Comparison of ENCODE assay signal across 9 cellular contexts in the genomic region with DNA sequence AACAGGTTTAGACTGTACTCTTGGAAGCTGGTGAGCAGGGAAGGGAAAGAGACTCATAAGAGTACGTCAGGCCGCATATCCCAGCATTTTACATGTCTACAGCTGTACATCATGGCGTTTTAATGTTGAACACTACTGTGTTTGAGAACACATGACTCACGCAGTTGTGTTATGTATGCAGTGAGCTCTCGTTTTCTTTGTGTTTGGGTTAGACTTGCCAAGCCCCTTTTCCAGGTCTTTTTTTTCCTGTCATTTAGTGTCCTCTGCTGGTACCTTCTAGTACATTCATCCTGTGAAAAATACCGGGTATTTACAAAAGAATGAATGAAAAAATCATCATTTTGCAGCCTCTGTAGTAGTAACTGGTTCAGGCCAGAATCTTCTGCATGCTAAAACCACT. TPM values are rescaled to one million over a fixed set of nuclear protein-coding genes. Genes with fewer than 3 reads are reported as not detected.
DNase-seq lines count a peak whose midpoint lies in the region; ATAC-seq and TF ChIP-seq lines count a peak whose summit lies in the region.
"Had no signal": no experiment of that assay in that cellular context is flagged by ENCODE, and none has a peak within 500 bp of the region (broad histone marks: within the 10 kb centered on the region; RNA-seq: fewer than 3 reads in every experiment).

No MANE protein-coding gene starts in this region.

- no peaks in the 10 kb centered on the region for H4K20me1 ChIP-seq in neural cell (ENCODE audit: insufficient read depth)

- H3K4me1 ChIP-seq in colonic mucosa = no peaks in the 10 kb centered on the region

- intact Hi-C loops in dorsolateral prefrontal cortex (cut with DNase I) = no loop called here
- intact Hi-C loops in colonic mucosa (cut with DNase I) = no loop called here

- no peaks in the 10 kb centered on the region for H3F3A ChIP-seq in neural cell (ENCODE audit: insufficient read depth, low read length, poor library complexity, severe bottlenecking)

- no peak for ATAC-seq in GM18517 (IDR thresholded peaks at IDR 0.05; ENCODE audit: unreplicated experiment)

- no peaks in the 10 kb centered on the region for H3K79me2 ChIP-seq in neural cell (replicated peaks; ENCODE audit: insufficient read depth, low read length)

- H3K9me2 ChIP-seq in neural cell (ENCODE audit: insufficient read depth, low read length) = no peaks in the 10 kb centered on the region

- no peak for TF ChIP-seq EP300 in neural cell (conservative IDR thresholded peaks at IDR 0.05; ENCODE audit: poor library complexity, severe bottlenecking)

- H3K9me3 ChIP-seq in neural cell (ENCODE audit: low read length) (no peaks in the 10 kb centered on the region), colonic mucosa (no peaks in the 10 kb centered on the region)

- peak overlapping the region; percentile 73; the same call in 1 of the 2 replicates for H3K27ac ChIP-seq in C4-2B
- H3K27ac ChIP-seq in dorsolateral prefrontal cortex = peak overlapping the region in 1 of 59 donors; percentile 18
- no peak overlapping the region for H3K27ac ChIP-seq in neural cell (ENCODE audit: low read length)
- no peak overlapping the region for H3K27ac ChIP-seq in colonic mucosa

- no peak overlapping the region for H3K4me2 ChIP-seq in neural cell (ENCODE audit: low read length)

- TF ChIP-seq RAD21 in neural cell (conservative IDR thresholded peaks at IDR 0.05) = peak; percentile 75

- H3K9ac ChIP-seq in neural cell (ENCODE audit: low read length) (no peak overlapping the region), colonic mucosa (ENCODE audit: low read depth in 2 of 2, low read length in 2 of 2) (no peak overlapping the region)

- H2AFZ ChIP-seq in neural cell (ENCODE audit: low read depth, low read length) = no peak overlapping the region

- H3K36me3 ChIP-seq in neural cell (ENCODE audit: insufficient read depth, low read length) = no peaks in the 10 kb centered on the region
- H3K36me3 ChIP-seq in colonic mucosa = no peaks in the 10 kb centered on the region

- H3K4me3 ChIP-seq in LNCaP clone FGC (ENCODE audit: low read depth, low read length) (no peak overlapping the region), dorsolateral prefrontal cortex (no peak overlapping the region), neural cell (ENCODE audit: low read length) (no peak overlapping the region), colonic mucosa (no peak overlapping the region)

- DNase-seq in LNCaP clone FGC (ENCODE audit: low read depth) (peak; percentile 64), dorsolateral prefrontal cortex (no peak), DMS114 treated with DMSO at 0.1 percent for 48 hours (lab: John Stamatoyannopoulos, UW; ENCODE audit: unreplicated experiment) (no peak), colonic mucosa (no peak)
- DNase-seq in activated CD4-positive, alpha-beta T cell treated with anti-CD3 and anti-CD28 coated beads for 4 hours = no peak
- DNase-seq: NCI-H345 had no signal

- TF ChIP-seq CTCF in C4-2B (conservative IDR thresholded peaks at IDR 0.05) = peak; percentile 36
- TF ChIP-seq CTCF in LNCaP clone FGC (IDR thresholded peaks at IDR 0.05; ENCODE audit: control insufficient read depth, extremely low read depth, insufficient read depth) = peak; percentile 47; the same call in 1 of the 2 replicates
- TF ChIP-seq CTCF in dorsolateral prefrontal cortex (IDR thresholded peaks at IDR 0.05 in 54 of 56, conservative IDR thresholded peaks at IDR 0.05 in 2 of 56; ENCODE audit: low read depth in 1 of 56, partially characterized antibody in 56 of 56) = peak in 43 of 56 donors; percentile 10 to 57 (median 35)
- TF ChIP-seq CTCF in neural cell (IDR thresholded peaks at IDR 0.05; ENCODE audit: poor library complexity, severe bottlenecking) = peak; percentile 70
- no peak for TF ChIP-seq CTCF in colonic mucosa (IDR thresholded peaks at IDR 0.05)

- H3K27me3 ChIP-seq in dorsolateral prefrontal cortex = peaks cover 0 to 69% (median 8%) of the 10 kb centered on the region in 45 donors
- no peaks in the 10 kb centered on the region for H3K27me3 ChIP-seq in neural cell (ENCODE audit: insufficient read depth, low read depth, low read length)
- no peaks in the 10 kb centered on the region for H3K27me3 ChIP-seq in colonic mucosa

TF ChIP-seq in neural cell, 6 proteins besides CTCF, POLR2A, EP300 and RAD21:
- TF ChIP-seq MXI1 (conservative IDR thresholded peaks at IDR 0.05; ENCODE audit: poor library complexity, severe bottlenecking) (no peak), SMC3 (conservative IDR thresholded peaks at IDR 0.05; ENCODE audit: poor library complexity) (peak; percentile 78)

RNA-seq across cellular contexts. Expression of a gene that starts 35.3 kb away (rescaled TPM):
- total RNA-seq in dorsolateral prefrontal cortex = 10 to 100 TPM; 27.1 to 98.1 (median 74.0) TPM
- polyA plus RNA-seq in neural cell = 101 TPM in 2 replicates
- polyA minus RNA-seq in neural cell = 85.7 and 94.8 TPM in 2 replicates
- 100 to 1,000 TPM in 1 of 2 donors, 10 to 100 TPM in 1; 73.7 to 100 TPM for total RNA-seq in colonic mucosa

RNA-seq across cellular contexts. Expression of a gene that starts 56.3 kb away (rescaled TPM):
- total RNA-seq in dorsolateral prefrontal cortex (1 to 10 TPM in 16 of 120 experiments, under 1 TPM in 104; 0.24 to 1.6 (median 0.70) TPM), colonic mucosa (under 1 TPM in 1 of 2 donors, not detected in 1; 0.56 TPM)
- polyA plus RNA-seq in neural cell = 0.34 and 0.59 TPM in 2 replicates
- 2.9 and 3.1 TPM in 2 replicates for polyA minus RNA-seq in neural cell
